ENCODE assay signal across 26 cellular contexts in the genomic region with DNA sequence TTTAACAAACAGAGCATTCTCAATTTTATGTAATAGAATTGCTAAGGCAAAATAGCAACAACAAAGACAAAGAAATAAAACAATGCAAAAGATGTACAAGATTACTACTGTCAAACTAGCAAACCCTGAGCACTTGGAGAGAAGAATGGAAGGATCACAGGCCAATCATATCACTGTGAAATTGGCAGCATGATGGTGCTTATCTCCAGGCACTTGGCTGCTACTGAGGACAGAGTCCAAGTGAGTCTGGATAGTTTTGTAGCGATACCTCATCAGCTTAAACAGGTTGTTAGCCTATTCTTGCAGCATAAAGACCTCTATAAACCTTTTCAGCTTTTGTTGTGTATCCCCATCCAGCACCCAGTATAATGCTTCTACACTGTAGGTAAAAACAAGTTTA.
"Had no signal": no experiment of that assay in that cellular context is flagged by ENCODE, and none has a peak within 500 bp of the region (broad histone marks: within the 10 kb centered on the region; RNA-seq: fewer than 3 reads in every experiment).

No MANE protein-coding gene starts in this region.

- H3K4me3 ChIP-seq: K562 had no signal

- ATAC-seq: activated naive CD8-positive, alpha-beta T cell treated with anti-CD3 and anti-CD28 coated beads, Interleukin-2, amount 50 U/mL, for 24 hours; activated T-cell treated with anti-CD3 and anti-CD28 coated beads, Interleukin-2, amount 50 U/mL, for 4 hours; K562; Panc1; SK-N-SH treated with all-trans-retinoic acid at 6 μM for 48 hours; T-cell; T-helper 17 cell had no signal

- H3K27ac ChIP-seq: VCaP had no signal

- DNase-seq: activated B cell treated with CpG ODN at 0.5 μM for 24 hours; activated CD4-positive, alpha-beta memory T cell treated with anti-CD3 and anti-CD28 coated beads for 36 hours; activated CD4-positive, alpha-beta T cell treated with anti-CD3 and anti-CD28 coated beads for 4 hours; activated CD4-positive, alpha-beta T cell treated with anti-CD3 and anti-CD28 coated beads, Interleukin-2, amount 50 U/mL, for 1 hour; activated CD4-positive, CD25-positive, alpha-beta regulatory T cell treated with anti-CD3 and anti-CD28 coated beads, Interleukin-2, amount 50 U/mL, for 72 hours; activated CD8-positive, alpha-beta memory T cell treated with anti-CD3 and anti-CD28 coated beads, Interleukin-2, amount 50 U/mL, for 4 hours; activated naive CD4-positive, alpha-beta T cell treated with anti-CD3 and anti-CD28 coated beads, Interleukin-2, amount 10 ng/mL, durations not matched to agents 7 days and 5 days; activated naive CD8-positive, alpha-beta T cell treated with anti-CD3 and anti-CD28 coated beads, Interleukin-2, amount 50 U/mL, for 24 hours; activated T-cell treated with anti-CD3 and anti-CD28 coated beads for 4 hours; activated T-cell treated with anti-CD3 and anti-CD28 coated beads, Interleukin-2, amount 50 U/mL, for 4 hours; anterior cingulate cortex; central memory CD4-positive, alpha-beta T cell; NCI-H1105; NCI-H1436 treated with DMSO at 0.1 percent for 48 hours; NCI-H1694 treated with DMSO at 0.1 percent for 48 hours; NCI-H2029; NCI-H345; NCI-H524 treated with DMSO at 0.1 percent for 48 hours; SIG-M5; T-cell; T-helper 17 cell had no signal

- FAIRE-seq: bronchial epithelial cell, K562 had no signal
